ENCODE assay signal across 8 cellular contexts in genomic region chr5:32172186-32172901, GRCh38. TPM values are rescaled to one million over a fixed set of nuclear protein-coding genes. Genes with fewer than 3 reads are reported as not detected.
DNase-seq lines count a peak whose midpoint lies in the region; ATAC-seq, FAIRE-seq and TF ChIP-seq lines count a peak whose summit lies in the region.
"Not testable (repeated sequence)": the region's sequence is repeated elsewhere in the genome, so short reads cannot be mapped to it uniquely, and the experiment has no call there.

No MANE protein-coding gene starts in this region.

- H3K79me2 ChIP-seq in K562 (ENCODE audit: control insufficient read depth, insufficient read depth, low read length): peaks cover 79% of the 10 kb centered on the region

- TF ChIP-seq EP300 in K562 (IDR thresholded peaks at IDR 0.05; ENCODE audit: low read length): not testable (repeated sequence)

- H3K9ac ChIP-seq in K562 (ENCODE audit: insufficient read depth in 1 of 2, low read depth in 2 of 2, low read length in 2 of 2): peak overlapping the region; percentile 92 to 96

- H3K9me3 Mint-ChIP-seq in activated CD4-positive, alpha-beta T cell treated with anti-CD3 and anti-CD28 coated beads for 36 hours (ENCODE audit: low read depth): not testable (repeated sequence)

- DNase-seq in NCI-H2227 (lab: John Stamatoyannopoulos, UW; ENCODE audit: unreplicated experiment) (peak; percentile 33), K562 (ENCODE audit: extremely low read depth in 1 of 4, low spot score in 3 of 4) (peak in 1 of 4 experiments; percentile 48), foreskin keratinocyte (peak in 1 of 2 donors; percentile 28)
- DNase-seq in activated CD4-positive, alpha-beta T cell treated with anti-CD3 and anti-CD28 coated beads for 36 hours: peak; percentile 62

- H3K4me3 Mint-ChIP-seq in activated CD4-positive, alpha-beta T cell treated with anti-CD3 and anti-CD28 coated beads for 36 hours: peak overlapping the region; percentile 87

- POLR2A ChIA-PET in activated CD4-positive, alpha-beta T cell treated with anti-CD3 and anti-CD28 coated beads for 36 hours (lab: Charles Lee): not testable (repeated sequence)
- POLR2A ChIA-PET in K562 (lab: Yijun Ruan, JAX): interaction anchor here (0.6 to 7.6 kb wide), 4 partner anchors 8 to 26 kb away, joined by 3 to 51 read pairs (median 16); no protein-coding TSS in a partner anchor

- H3K4me3 ChIP-seq in K562 (peak overlapping the region; percentile 81), mesodermal cell (ENCODE audit: extremely low read depth, insufficient read depth, low read length, poor library complexity, severe bottlenecking) (peak overlapping the region; percentile 95), skin epidermis (peak overlapping the region; percentile 66 to 99 (median 91))

- H3K27me3 ChIP-seq in K562 (ENCODE audit: control insufficient read depth in 2 of 2, insufficient read depth in 2 of 2, low read length in 2 of 2); foreskin keratinocyte: not testable (repeated sequence)

- not testable (repeated sequence) for ATAC-seq in activated CD4-positive, alpha-beta T cell treated with anti-CD3 and anti-CD28 coated beads for 36 hours; foreskin keratinocyte
- ATAC-seq in K562: peak; percentile 3

- FAIRE-seq in K562 (lab: Jason Lieb, UNC): not testable (repeated sequence)

- H3K4me2 ChIP-seq in K562 (ENCODE audit: insufficient read depth, low read length): peak overlapping the region; percentile 89

- not testable (repeated sequence) for TF ChIP-seq RAD21 in K562 (CRISPR knock-in tag; conservative IDR thresholded peaks at IDR 0.05 in 1 of 2, IDR thresholded peaks at IDR 0.05 in 1 of 2)

- TF ChIP-seq CTCF in 22Rv1 (IDR thresholded peaks at IDR 0.05); K562 (IDR thresholded peaks at IDR 0.05 in 2 of 3, conservative IDR thresholded peaks at IDR 0.05 in 1 of 3; ENCODE audit: insufficient read depth in 2 of 3, low read depth in 1 of 3, low read length in 3 of 3); foreskin keratinocyte (conservative IDR thresholded peaks at IDR 0.05): not testable (repeated sequence)

- peaks cover 53% of the 10 kb centered on the region for H3K36me3 Mint-ChIP-seq in activated CD4-positive, alpha-beta T cell treated with anti-CD3 and anti-CD28 coated beads for 36 hours (ENCODE audit: low read depth)

- not testable (repeated sequence) for H3K9me1 ChIP-seq in K562 (ENCODE audit: control insufficient read depth, insufficient read depth, low read length)

- peaks cover 40% of the 10 kb centered on the region for H3K4me1 Mint-ChIP-seq in activated CD4-positive, alpha-beta T cell treated with anti-CD3 and anti-CD28 coated beads for 36 hours

- in situ Hi-C loops in K562 (cut with MboI): not testable (repeated sequence)

- not testable (repeated sequence) for H3K27me3 Mint-ChIP-seq in activated CD4-positive, alpha-beta T cell treated with anti-CD3 and anti-CD28 coated beads for 36 hours

- H4K20me1 ChIP-seq in K562 (replicated peaks; ENCODE audit: control insufficient read depth, insufficient read depth, low read length): not testable (repeated sequence)

- not testable (repeated sequence) for H2AFZ ChIP-seq in K562 (ENCODE audit: low read depth, low read length)

- peak; percentile 16 for TF ChIP-seq POLR2A in GM15510 (IDR thresholded peaks at IDR 0.05; ENCODE audit: borderline replicate concordance, extremely low read depth, insufficient read length)
- TF ChIP-seq POLR2A in K562 (conservative IDR thresholded peaks at IDR 0.05): not testable (repeated sequence)

- intact Hi-C loops in activated CD4-positive, alpha-beta T cell treated with anti-CD3 and anti-CD28 coated beads for 36 hours (cut with DNase I, micrococcal nuclease): loop anchor here (2.0 to 5.0 kb wide), 4 partner anchors 34 to 1270 kb away; partner anchors contain the start of genes C5orf22 (in 1 of the 2), DROSHA (in 1 of the 2), MTMR12 (in 1 of the 2) and TARS1 (in 1 of the 2)
- intact Hi-C loops in K562 (cut with micrococcal nuclease): not testable (repeated sequence)

- H3K27ac Mint-ChIP-seq in activated CD4-positive, alpha-beta T cell treated with anti-CD3 and anti-CD28 coated beads for 36 hours: peak overlapping the region; percentile 94

- H3K4me1 ChIP-seq in K562 (replicated peaks in 1 of 2; ENCODE audit: control insufficient read depth in 2 of 2, insufficient read depth in 2 of 2, low read length in 2 of 2) (peaks cover 4 to 13% of the 10 kb centered on the region in 2 experiments), mesodermal cell (ENCODE audit: control insufficient read depth, insufficient read depth, low read length, poor library complexity, severe bottlenecking) (peaks cover 12% of the 10 kb centered on the region)
- not testable (repeated sequence) for H3K4me1 ChIP-seq in foreskin keratinocyte

- H3K27ac ChIP-seq in 22Rv1: peak overlapping the region; percentile 99
- H3K27ac ChIP-seq in K562 (ENCODE audit: extremely low read depth, low read depth, low read length): peak overlapping the region; percentile 98
- H3K27ac ChIP-seq in foreskin keratinocyte: peak overlapping the region; percentile 96
- peak overlapping the region; percentile 99 for H3K27ac ChIP-seq in mesodermal cell (ENCODE audit: low read depth, low read length, severe bottlenecking)
- H3K27ac ChIP-seq in skin epidermis: peak overlapping the region in 18 of 21 experiments; percentile 97 to 100 (median 100)

- CTCF ChIA-PET in activated CD4-positive, alpha-beta T cell treated with anti-CD3 and anti-CD28 coated beads for 36 hours (lab: Charles Lee): interaction anchor here (0.5 to 2.8 kb wide), 7 partner anchors 35 to 195 kb away, joined by 3 to 13 read pairs (median 4); no protein-coding TSS in a partner anchor
- CTCF ChIA-PET in K562 (lab: Yijun Ruan, JAX; ENCODE audit: low intra/inter-chr PET ratio): not testable (repeated sequence)

- 0% methylated on average over 34 of the region's 34 CpGs for WGBS in K562 (ENCODE audit: insufficient coverage, low coverage, missing lambda C conversion rate)
- WGBS in mesodermal cell (ENCODE audit: insufficient coverage in 2 of 2), 2 experiments: 0 to 9% methylated on average over 15 to 25 of the region's 34 CpGs

- H3K36me3 ChIP-seq in K562 (ENCODE audit: control insufficient read depth, insufficient read depth, low read length) (peaks cover 47% of the 10 kb centered on the region), mesodermal cell (ENCODE audit: control insufficient read depth, insufficient read depth, low read length) (peaks cover 43% of the 10 kb centered on the region)

- not testable (repeated sequence) for H3K9me3 ChIP-seq in K562 (replicated peaks; ENCODE audit: control insufficient read depth, insufficient read depth, low read depth, low read length); mesodermal cell (ENCODE audit: control insufficient read depth, low read length)

- BruUV-seq in K562 (replicated peaks; lab: Mats Ljungman, UMichigan): TSS peak; percentile 37

TF ChIP-seq in K562, 482 proteins besides CTCF, POLR2A, EP300 and RAD21 (continues in another document):
- TF ChIP-seq NKRF (IDR thresholded peaks at IDR 0.05; ENCODE audit: borderline replicate concordance) (peak; percentile 76; the same call in 1 of the 2 replicates), CXXC5 (CRISPR knock-in tag; IDR thresholded peaks at IDR 0.05) (peak; percentile 19; the same call in 1 of the 2 replicates), MCM7 (IDR thresholded peaks at IDR 0.05) (peak in 1 of 2 experiments; percentile 65; a peak in 1 of 4 replicates), NCOA1 (IDR thresholded peaks at IDR 0.05; ENCODE audit: low read depth) (0 out of 2 replicates have a peak, but pooled peaks have one; percentile 33), SMARCA4 (IDR thresholded peaks at IDR 0.05) (peak; percentile 27; the same call in 1 of the 2 replicates)

RNA-seq across cellular contexts. Expression of gene GOLPH3, which starts 1.8 kb away (rescaled TPM):
- total RNA-seq in activated CD4-positive, alpha-beta T cell treated with anti-CD3 and anti-CD28 coated beads for 36 hours: 10 to 100 TPM; 54.2 to 58.3 TPM
- 32.6 and 51.8 TPM in 2 replicates for total RNA-seq in K562 (2011; cell fraction: chromatin; rRNA removed; ENCODE audit: low replicate concordance)
- 35.0 and 40.7 TPM in 2 replicates for total RNA-seq in K562 (2011; cell fraction: nucleolus; rRNA removed)
- 39.6 and 50.8 TPM in 2 replicates for total RNA-seq in K562 (2011; cell fraction: nucleoplasm; rRNA removed)
- total RNA-seq in K562 (2014; rRNA removed) (54.4 and 56.9 TPM in 2 replicates), K562 (2014; rRNA removed; fragmentation: Illumina TruSeq; extraction: Trizol) (60.8 and 68.2 TPM in 2 replicates), K562 (2015; rRNA removed; fragmentation: Illumina TruSeq; extraction: Trizol) (55.3 and 60.2 TPM in 2 replicates), K562 (2021) (84.9 and 94.6 TPM in 2 replicates), foreskin keratinocyte (41.6 and 45.4 TPM in 2 replicates)
- polyA plus RNA-seq in K562 (2011; rRNA removed) (49.2 and 55.1 TPM in 2 replicates), K562 (2014; fragmentation: Illumina TruSeq; extraction: Trizol) (66.4 and 73.3 TPM in 2 replicates), K562 (2014; fragmentation: Nextera tagmentation; extraction: Ambion mirVana) (10 to 100 TPM; 18.8 to 21.5 TPM), K562 (2014; rRNA removed) (43.9 and 48.7 TPM in 2 replicates), foreskin keratinocyte (20.4 and 25.4 TPM in 2 replicates)
- 27.6 and 37.7 TPM in 2 replicates for polyA plus RNA-seq in K562 (2011; cell fraction: cytosol; rRNA removed)
- polyA plus RNA-seq in K562 (2011; cell fraction: nucleus; rRNA removed): 18.4 and 26.1 TPM in 2 replicates
- 48.8 and 61.6 TPM in 2 replicates for polyA plus RNA-seq in K562 (2012)
- polyA minus RNA-seq in K562 (2011; rRNA and poly(A)+ RNA removed): 76.6 and 82.5 TPM in 2 replicates
- 33.6 and 42.7 TPM in 2 replicates for polyA minus RNA-seq in K562 (2011; cell fraction: cytosol; rRNA and poly(A)+ RNA removed)
- 27.1 and 40.3 TPM in 2 replicates for polyA minus RNA-seq in K562 (2011; cell fraction: nucleus; rRNA and poly(A)+ RNA removed)
- 92.7 TPM for polyA plus RNA-seq in mesodermal cell (2013, experiment 1 of 2)
- 93.2 TPM for polyA plus RNA-seq in mesodermal cell (2013, experiment 2 of 2)
